ENCODE assay signal across 22 cellular contexts in the genomic region with DNA sequence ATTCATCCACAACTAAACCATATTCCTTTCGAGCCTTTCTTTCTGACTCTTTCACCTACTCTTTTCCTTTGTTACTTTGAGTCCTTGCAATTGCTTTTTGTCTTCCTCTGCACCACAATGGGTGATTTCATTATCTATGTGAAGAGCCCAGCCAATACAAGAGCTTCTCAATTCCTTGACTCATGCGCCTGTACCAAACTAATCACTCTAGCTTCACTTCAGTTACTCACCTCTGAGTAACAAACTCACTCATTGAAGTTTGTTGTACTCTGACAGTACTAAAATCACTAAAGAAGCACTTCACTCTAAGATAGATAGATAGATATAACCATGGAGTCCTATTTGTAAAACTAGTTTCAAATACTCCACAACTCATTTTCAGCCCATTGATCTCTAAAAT.
DNase-seq lines count a peak whose midpoint lies in the region; FAIRE-seq and TF ChIP-seq lines count a peak whose summit lies in the region.
"Had no signal": no experiment of that assay in that cellular context is flagged by ENCODE, and none has a peak within 500 bp of the region (broad histone marks: within the 10 kb centered on the region; RNA-seq: fewer than 3 reads in every experiment).

No MANE protein-coding gene starts in this region.

- H3K4me3 ChIP-seq in bronchial epithelial cell (ENCODE audit: low read depth, low read length) (no peak overlapping the region), neural progenitor cell (no peak overlapping the region), left ventricle myocardium inferior (no peak overlapping the region)
- H3K4me3 ChIP-seq: A549; BLaER1 treated with 17β-estradiol and CSF1 and Interleukin-3, amounts not matched to agents 10 nM and 100 nM had no signal

- H3K27me3 ChIP-seq in bronchial epithelial cell (ENCODE audit: control insufficient read depth, insufficient read depth, low read length), result no peaks in the 10 kb centered on the region
- H3K27me3 ChIP-seq in neural progenitor cell, result no peaks in the 10 kb centered on the region
- H3K27me3 ChIP-seq in left ventricle myocardium inferior (ENCODE audit: low read depth), result no peaks in the 10 kb centered on the region
- H3K27me3 ChIP-seq: BLaER1 treated with 17β-estradiol and CSF1 and Interleukin-3, amounts not matched to agents 10 nM and 100 nM had no signal

- H3K36me3 ChIP-seq in bronchial epithelial cell (ENCODE audit: control insufficient read depth, insufficient read depth, low read length) (no peaks in the 10 kb centered on the region), neural progenitor cell (no peaks in the 10 kb centered on the region), left ventricle myocardium inferior (no peaks in the 10 kb centered on the region)
- H3K36me3 ChIP-seq: BLaER1 treated with 17β-estradiol and CSF1 and Interleukin-3, amounts not matched to agents 10 nM and 100 nM had no signal

- intact Hi-C loops in left ventricle myocardium inferior (cut with micrococcal nuclease), result no loop called here

- H3F3A ChIP-seq in neural progenitor cell (ENCODE audit: low read depth), result no peaks in the 10 kb centered on the region

- H3K9me3 ChIP-seq in neural progenitor cell (ENCODE audit: low read depth) (no peaks in the 10 kb centered on the region), left ventricle myocardium inferior (replicated peaks) (peaks cover 4% of the 10 kb centered on the region)
- H3K9me3 ChIP-seq: A549; BLaER1 treated with 17β-estradiol and CSF1 and Interleukin-3, amounts not matched to agents 10 nM and 100 nM had no signal

- DNase-seq in ELR (ENCODE audit: low read depth) (peak; percentile 2), M059J (ENCODE audit: low read depth) (peak; percentile 2), bronchial epithelial cell (ENCODE audit: low read depth) (peak; percentile 20), neural progenitor cell (ENCODE audit: low spot score) (peak; percentile 7), left ventricle myocardium inferior (no peak), COR-L47 (lab: John Stamatoyannopoulos, UW) (no peak), NCI-H526 treated with DMSO at 0.1 percent for 48 hours (lab: John Stamatoyannopoulos, UW) (no peak)
- DNase-seq: CD8-positive, alpha-beta T cell; DMS 273 treated with DMSO at 0.1 percent for 48 hours; DMS53; DND-41; EL; HFFc6 had no signal

- no peaks in the 10 kb centered on the region for H3K4me1 Mint-ChIP-seq in neural progenitor cell
- H3K4me1 Mint-ChIP-seq: B cell had no signal

- H3K9me3 Mint-ChIP-seq in neural progenitor cell, result no peaks in the 10 kb centered on the region

- no peak overlapping the region for H2AFZ ChIP-seq in neural progenitor cell (replicated peaks)

- no peak for FAIRE-seq in bronchial epithelial cell (lab: Jason Lieb, UNC)
- FAIRE-seq: A549, G401.6, GM12891, GM19239, H54 had no signal

- no peaks in the 10 kb centered on the region for H3K27me3 Mint-ChIP-seq in neural progenitor cell (ENCODE audit: insufficient read depth, low read depth)
- H3K27me3 Mint-ChIP-seq: B cell had no signal

- H3K27ac Mint-ChIP-seq in neural progenitor cell, result no peak overlapping the region
- H3K27ac Mint-ChIP-seq: B cell; CD8-positive, alpha-beta T cell; HFFc6 had no signal

- no peaks in the 10 kb centered on the region for H3K79me2 ChIP-seq in neural progenitor cell (ENCODE audit: low read depth)

- H3K4me3 Mint-ChIP-seq in neural progenitor cell, result no peak overlapping the region
- H3K4me3 Mint-ChIP-seq: B cell; CD8-positive, alpha-beta T cell; HFFc6 had no signal

- TF ChIP-seq CTCF in bronchial epithelial cell (IDR thresholded peaks at IDR 0.05; ENCODE audit: insufficient read depth, low read length, severe bottlenecking) (no peak), neural progenitor cell (IDR thresholded peaks at IDR 0.05) (no peak), left ventricle myocardium inferior (IDR thresholded peaks at IDR 0.05; ENCODE audit: borderline replicate concordance) (no peak)

- H3K4me2 ChIP-seq in neural progenitor cell, result no peak overlapping the region
- H3K4me2 ChIP-seq: A549; BLaER1 treated with 17β-estradiol and CSF1 and Interleukin-3, amounts not matched to agents 10 nM and 100 nM had no signal

- H3K36me3 Mint-ChIP-seq in neural progenitor cell, result no peaks in the 10 kb centered on the region
- H3K36me3 Mint-ChIP-seq: CD8-positive, alpha-beta T cell had no signal

- H3K4me1 ChIP-seq in neural progenitor cell, result peaks cover 3% of the 10 kb centered on the region
- H3K4me1 ChIP-seq in left ventricle myocardium inferior, result no peaks in the 10 kb centered on the region
- H3K4me1 ChIP-seq: A549; BLaER1 treated with 17β-estradiol and CSF1 and Interleukin-3, amounts not matched to agents 10 nM and 100 nM had no signal

- H3K9ac ChIP-seq in neural progenitor cell, result no peak overlapping the region
- H3K9ac ChIP-seq: BLaER1 treated with 17β-estradiol and CSF1 and Interleukin-3, amounts not matched to agents 10 nM and 100 nM had no signal

- H3K27ac ChIP-seq in neural progenitor cell (no peak overlapping the region), left ventricle myocardium inferior (replicated peaks) (no peak overlapping the region)
- H3K27ac ChIP-seq: 22Rv1; A549; BLaER1 treated with 17β-estradiol and CSF1 and Interleukin-3, amounts not matched to agents 10 nM and 100 nM; HL-60 had no signal

- H4K20me1 ChIP-seq in neural progenitor cell (ENCODE audit: low read depth), result no peaks in the 10 kb centered on the region
- H4K20me1 ChIP-seq: BLaER1 treated with 17β-estradiol and CSF1 and Interleukin-3, amounts not matched to agents 10 nM and 100 nM had no signal

Comparison
In these comparisons a context has a peak if more than half of its experiments do, and no peak if none do; other contexts are left out.
1. DNase-seq: peak in ELR (single experiment), M059J (single experiment), bronchial epithelial cell (single experiment) and neural progenitor cell (single experiment); none in left ventricle myocardium inferior (single experiment), COR-L47 (single experiment) and NCI-H526 treated with DMSO at 0.1 percent for 48 hours (single experiment).